ENCODE assay signal across 8 cellular contexts in genomic region chr7:149873074-149873967, GRCh38. TPM values are rescaled to one million over a fixed set of nuclear protein-coding genes. Genes with fewer than 3 reads are reported as not detected.
DNase-seq lines count a peak whose midpoint lies in the region; ATAC-seq and TF ChIP-seq lines count a peak whose summit lies in the region.

No MANE protein-coding gene starts in this region.

- TF ChIP-seq CTCF in GM13976 (IDR thresholded peaks at IDR 0.05; ENCODE audit: borderline replicate concordance, control extremely low read depth, extremely low read depth, insufficient read depth, missing control alignments) (no peak), right atrium auricular region (IDR thresholded peaks at IDR 0.05) (no peak), psoas muscle (IDR thresholded peaks at IDR 0.05) (peak; percentile 0)

- in situ Hi-C loops in GM13976 (cut with MboI; ENCODE audit: low sequenced_read_pairs, unreplicated experiment), result no loop called here

- peak; percentile 93 for ATAC-seq in HG02885 (IDR thresholded peaks at IDR 0.05; ENCODE audit: poor library complexity, unreplicated experiment)
- peak; percentile 96 to 98 (median 98) for ATAC-seq in psoas muscle

- DNase-seq in GM13976 (ENCODE audit: low spot score) (peak; percentile 100), NCI-H1694 (lab: John Stamatoyannopoulos, UW) (peak; percentile 93), T-helper 2 cell (peak; percentile 83 to 97 (median 89)), anterior cingulate cortex (lab: John Stamatoyannopoulos, UW) (peak; percentile 75 to 98 (median 94)), right atrium auricular region (ENCODE audit: low spot score) (peak; percentile 97), psoas muscle (peak; percentile 97), ureter (ENCODE audit: low spot score) (peak; percentile 94)

- H3K27ac ChIP-seq in right atrium auricular region, result peak overlapping the region; percentile 96 to 98
- peak overlapping the region; percentile 86 for H3K27ac ChIP-seq in psoas muscle

- 0 to 1% (median 1%) methylated on average over 52 to 93 of the region's 93 CpGs for WGBS in psoas muscle, 3 donors

- no peaks in the 10 kb centered on the region for H3K27me3 ChIP-seq in right atrium auricular region
- no peaks in the 10 kb centered on the region for H3K27me3 ChIP-seq in psoas muscle (ENCODE audit: insufficient read depth in 3 of 3, low read length in 2 of 3)

- no peaks in the 10 kb centered on the region for H3K9me3 ChIP-seq in right atrium auricular region
- H3K9me3 ChIP-seq in psoas muscle, result no peaks in the 10 kb centered on the region

- peak overlapping the region; percentile 77 for H3K4me3 ChIP-seq in right atrium auricular region
- peak overlapping the region; percentile 91 for H3K4me3 ChIP-seq in psoas muscle

- H3K4me1 ChIP-seq in right atrium auricular region (peaks cover 0 to 21% of the 10 kb centered on the region in 2 donors), psoas muscle (peaks cover 16% of the 10 kb centered on the region)

- intact Hi-C loops in psoas muscle (cut with DNase I), result no loop called here

- H3K36me3 ChIP-seq in right atrium auricular region, result no peaks in the 10 kb centered on the region
- H3K36me3 ChIP-seq in psoas muscle (ENCODE audit: insufficient read depth in 1 of 2, low read depth in 1 of 2), result peaks cover 0 to 31% of the 10 kb centered on the region in 2 donors

RNA-seq across cellular contexts. Expression of gene ATP6V0E2, which starts 0.4 kb away (rescaled TPM):
- 100 to 1,000 TPM in 1 of 2 donors, 10 to 100 TPM in 1; 60.7 to 122 TPM for total RNA-seq in right atrium auricular region
- 10 to 100 TPM in 2 of 4 donors, 1 to 10 TPM in 2; 3.7 to 12.8 (median 9.3) TPM for total RNA-seq in psoas muscle
- polyA plus RNA-seq in psoas muscle, result 10 to 100 TPM; 11.3 to 11.7 (median 11.5) TPM
- total RNA-seq in ureter, result 15.0 TPM

RNA-seq across cellular contexts. Expression of gene ZNF862, which starts 35.1 kb away (rescaled TPM):
- total RNA-seq in right atrium auricular region (10 to 100 TPM in 1 of 2 donors, 1 to 10 TPM in 1; 7.0 to 11.0 TPM), psoas muscle (1 to 10 TPM; 5.3 to 7.8 (median 6.7) TPM), ureter (24.6 TPM)
- polyA plus RNA-seq in psoas muscle, result 1 to 10 TPM; 1.4 to 3.6 (median 1.9) TPM

Comparison
In these comparisons a context has a peak if more than half of its experiments do, and no peak if none do; other contexts are left out.
1. Peak in every context shown above with its lines: DNase-seq, ATAC-seq, H3K4me3 ChIP-seq and H3K27ac ChIP-seq.